ENCODE assay signal across 8 cellular contexts in genomic region chr1:905071-905749, GRCh38. TPM values are rescaled to one million over a fixed set of nuclear protein-coding genes. Genes with fewer than 3 reads are reported as not detected.
DNase-seq lines count a peak whose midpoint lies in the region; ATAC-seq and TF ChIP-seq lines count a peak whose summit lies in the region.

No MANE protein-coding gene starts in this region.

- no peaks in the 10 kb centered on the region for H3K27me3 Mint-ChIP-seq in Caco-2 (ENCODE audit: insufficient read depth, unreplicated experiment)
- peaks cover 36% of the 10 kb centered on the region for H3K27me3 Mint-ChIP-seq in activated naive CD8-positive, alpha-beta T cell treated with anti-CD3 and anti-CD28 coated beads, Interleukin-2, amount 10 ng/mL, durations not matched to agents 7 days and 5 days

- H3K9me3 ChIP-seq in Caco-2 (no peaks in the 10 kb centered on the region), HUES48 (ENCODE audit: control insufficient read depth, insufficient read depth, low read length) (no peaks in the 10 kb centered on the region), iPS-18a (ENCODE audit: control insufficient read depth, low read depth, low read length) (no peaks in the 10 kb centered on the region)

- no peak for DNase-seq in Caco-2
- peak; percentile 51 for DNase-seq in activated naive CD8-positive, alpha-beta T cell treated with anti-CD3 and anti-CD28 coated beads, Interleukin-2, amount 10 ng/mL, durations not matched to agents 7 days and 5 days
- DNase-seq in stimulated activated naive CD8-positive, alpha-beta T cell treated with anti-CD3 and anti-CD28 coated beads, Interleukin-15, Interleukin-2, amounts not matched to agents 100 U/mL and 50 U/mL, for 24 hours, result peak; percentile 44

- H3K36me3 Mint-ChIP-seq in Caco-2 (ENCODE audit: insufficient read depth, unreplicated experiment), result no peaks in the 10 kb centered on the region
- no peaks in the 10 kb centered on the region for H3K36me3 Mint-ChIP-seq in activated naive CD8-positive, alpha-beta T cell treated with anti-CD3 and anti-CD28 coated beads, Interleukin-2, amount 10 ng/mL, durations not matched to agents 7 days and 5 days

- no TSS peak for BruUV-seq in Caco-2 (replicated peaks; lab: Mats Ljungman, UMichigan)

- intact Hi-C loops in Caco-2 (cut with micrococcal nuclease; ENCODE audit: unreplicated experiment), result no loop called here

- TF ChIP-seq CTCF in Caco-2 (IDR thresholded peaks at IDR 0.05; ENCODE audit: insufficient read depth in 1 of 2, low read depth in 1 of 2, low read length in 1 of 2, severe bottlenecking in 1 of 2, unreplicated experiment in 1 of 2), result no peak

- H3K9ac ChIP-seq in HUES48 (ENCODE audit: low read depth, low read length) (0 out of 2 replicates have a peak overlapping the region, but pooled peaks have one; percentile 11), iPS-18a (ENCODE audit: low read length) (peak overlapping the region; percentile 42)

- H3K9me3 Mint-ChIP-seq in Caco-2 (ENCODE audit: unreplicated experiment), result no peaks in the 10 kb centered on the region
- H3K9me3 Mint-ChIP-seq in activated naive CD8-positive, alpha-beta T cell treated with anti-CD3 and anti-CD28 coated beads, Interleukin-2, amount 10 ng/mL, durations not matched to agents 7 days and 5 days, result peaks cover 1% of the 10 kb centered on the region

- POLR2A ChIA-PET in Caco-2 (lab: Charles Lee), result no interaction called here
- POLR2A ChIA-PET in activated naive CD8-positive, alpha-beta T cell treated with anti-CD3 and anti-CD28 coated beads, Interleukin-2, amount 10 ng/mL, durations not matched to agents 7 days and 5 days (lab: Charles Lee), result interaction anchor here (1.3 to 1.5 kb wide), 3 partner anchors 15 to 109 kb away, joined by 3 to 4 read pairs (median 3); no protein-coding TSS in a partner anchor

- H3K27me3 ChIP-seq in Caco-2 (replicated peaks; ENCODE audit: control insufficient read depth, insufficient read depth, low read length) (no peaks in the 10 kb centered on the region), HUES48 (ENCODE audit: control insufficient read depth, insufficient read depth, low read length) (peaks cover 65% of the 10 kb centered on the region), iPS-18a (ENCODE audit: control insufficient read depth, insufficient read depth, low read length) (peaks cover 65% of the 10 kb centered on the region)

- peak overlapping the region; percentile 72 for H3K4me3 Mint-ChIP-seq in Caco-2 (ENCODE audit: unreplicated experiment)
- H3K4me3 Mint-ChIP-seq in activated naive CD8-positive, alpha-beta T cell treated with anti-CD3 and anti-CD28 coated beads, Interleukin-2, amount 10 ng/mL, durations not matched to agents 7 days and 5 days, result peak overlapping the region; percentile 53

- H3K36me3 ChIP-seq in Caco-2 (ENCODE audit: control insufficient read depth, insufficient read depth, low read length), result no peaks in the 10 kb centered on the region
- no peaks in the 10 kb centered on the region for H3K36me3 ChIP-seq in HUES48 (ENCODE audit: control insufficient read depth, insufficient read depth, low read length)
- H3K36me3 ChIP-seq in iPS-18a (ENCODE audit: control insufficient read depth, low read depth, low read length), result no peaks in the 10 kb centered on the region

- CTCF ChIA-PET in Caco-2 (lab: Charles Lee), result interaction anchor here (0.6 to 1.3 kb wide), 5 partner anchors 15 to 1965 kb away, joined by 3 to 10 read pairs (median 8); no protein-coding TSS in a partner anchor

- H3K27ac ChIP-seq in HUES48 (ENCODE audit: low read depth, low read length) (no peak overlapping the region), iPS-18a (ENCODE audit: low read length) (no peak overlapping the region)

- no peak overlapping the region for H3K27ac Mint-ChIP-seq in Caco-2 (ENCODE audit: unreplicated experiment)
- H3K27ac Mint-ChIP-seq in activated naive CD8-positive, alpha-beta T cell treated with anti-CD3 and anti-CD28 coated beads, Interleukin-2, amount 10 ng/mL, durations not matched to agents 7 days and 5 days, result no peak overlapping the region

- H3K4me3 ChIP-seq in Caco-2 (ENCODE audit: low read depth, low read length) (peak overlapping the region; percentile 35), HUES48 (ENCODE audit: low read depth, low read length) (peak overlapping the region; percentile 60), iPS-18a (ENCODE audit: low read length) (peak overlapping the region; percentile 51)

- H3K4me1 ChIP-seq in Caco-2 (no peaks in the 10 kb centered on the region), HUES48 (ENCODE audit: control insufficient read depth, insufficient read depth, low read length) (0 out of 2 replicates have a peak, but pooled peaks cover 2% of the 10 kb centered on the region), iPS-18a (ENCODE audit: control insufficient read depth, low read depth, low read length) (no peaks in the 10 kb centered on the region)

- no peak for ATAC-seq in activated naive CD8-positive, alpha-beta T cell treated with anti-CD3 and anti-CD28 coated beads, Interleukin-2, amount 10 ng/mL, durations not matched to agents 7 days and 5 days (ENCODE audit: low read depth)
- ATAC-seq in stimulated activated naive CD8-positive, alpha-beta T cell treated with anti-CD3 and anti-CD28 coated beads, Interleukin-15, Interleukin-2, amounts not matched to agents 100 U/mL and 50 U/mL, for 24 hours, result no peak
- ATAC-seq in HG03571 (IDR thresholded peaks at IDR 0.05; ENCODE audit: unreplicated experiment), result no peak
- ATAC-seq in GM21717 (IDR thresholded peaks at IDR 0.05; ENCODE audit: unreplicated experiment), result no peak
- no peak for ATAC-seq in GM18858 (IDR thresholded peaks at IDR 0.05; ENCODE audit: unreplicated experiment)

- H3K4me1 Mint-ChIP-seq in Caco-2 (ENCODE audit: low read depth, unreplicated experiment), result no peaks in the 10 kb centered on the region
- peaks cover 3% of the 10 kb centered on the region for H3K4me1 Mint-ChIP-seq in activated naive CD8-positive, alpha-beta T cell treated with anti-CD3 and anti-CD28 coated beads, Interleukin-2, amount 10 ng/mL, durations not matched to agents 7 days and 5 days

RNA-seq across cellular contexts. Expression of gene SAMD11, which starts 18.5 kb away (rescaled TPM):
- total RNA-seq in Caco-2 (2022), result 0.54 and 0.63 TPM in 2 replicates
- under 1 TPM in 1 of 2 experiments, not detected in 1; 0.22 TPM for total RNA-seq in activated naive CD8-positive, alpha-beta T cell treated with anti-CD3 and anti-CD28 coated beads, Interleukin-2, amount 10 ng/mL, durations not matched to agents 7 days and 5 days

RNA-seq across cellular contexts. Expression of gene NOC2L, which starts 53.8 kb away (rescaled TPM):
- 93.4 and 94.1 TPM in 2 replicates for total RNA-seq in Caco-2 (2022)
- 10 to 100 TPM; 63.0 to 63.4 TPM for total RNA-seq in activated naive CD8-positive, alpha-beta T cell treated with anti-CD3 and anti-CD28 coated beads, Interleukin-2, amount 10 ng/mL, durations not matched to agents 7 days and 5 days

RNA-seq across cellular contexts. Expression of gene KLHL17, which starts 55.2 kb away (rescaled TPM):
- total RNA-seq in Caco-2 (2022), result 33.1 and 34.4 TPM in 2 replicates
- total RNA-seq in activated naive CD8-positive, alpha-beta T cell treated with anti-CD3 and anti-CD28 coated beads, Interleukin-2, amount 10 ng/mL, durations not matched to agents 7 days and 5 days, result 10 to 100 TPM; 35.3 to 35.4 TPM

Comparison
In these comparisons a context has a peak if more than half of its experiments do, and no peak if none do; other contexts are left out.
1. DNase-seq: peak in activated naive CD8-positive, alpha-beta T cell treated with anti-CD3 and anti-CD28 coated beads, Interleukin-2, amount 10 ng/mL, durations not matched to agents 7 days and 5 days (single experiment) and stimulated activated naive CD8-positive, alpha-beta T cell treated with anti-CD3 and anti-CD28 coated beads, Interleukin-15, Interleukin-2, amounts not matched to agents 100 U/mL and 50 U/mL, for 24 hours (single experiment); none in Caco-2 (0 of 2).
2. Peak in every context shown above with its lines, with median percentiles within 50 percentile points of each other: H3K4me3 ChIP-seq.